ENCODE assay signal across 8 cellular contexts in the genomic region with DNA sequence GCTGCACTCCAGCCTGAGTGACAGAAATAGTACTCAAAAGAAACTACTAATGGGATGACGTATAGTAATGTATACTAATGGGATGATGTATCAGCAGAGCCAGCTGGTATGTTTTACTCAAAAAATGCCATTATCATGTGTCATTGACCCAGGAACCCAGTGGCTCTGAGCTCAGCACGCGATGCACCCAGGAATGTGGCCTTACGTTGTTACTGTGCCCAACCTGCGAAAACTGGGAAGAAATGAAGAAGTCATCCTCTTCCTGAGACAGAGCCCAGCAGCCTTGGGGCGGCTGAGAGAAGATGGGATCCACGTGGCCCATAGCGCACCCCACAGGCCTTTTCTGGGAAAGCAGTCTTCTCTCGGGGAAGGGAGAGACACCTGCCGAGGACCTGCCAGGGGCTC. TPM values are rescaled to one million over a fixed set of nuclear protein-coding genes. Genes with fewer than 3 reads are reported as not detected.
A peak's percentile ranks its signal among the peaks of the same experiment; 100 is the strongest.
DNase-seq lines count a peak whose midpoint lies in the region; ATAC-seq, FAIRE-seq and TF ChIP-seq lines count a peak whose summit lies in the region.

No MANE protein-coding gene starts in this region.

- H3K27me3 ChIP-seq in IMR-90 (ENCODE audit: control insufficient read depth, insufficient read depth, low read length) (no peaks in the 10 kb centered on the region), mesenchymal stem cell (ENCODE audit: control insufficient read depth in 1 of 2, insufficient read depth in 1 of 2, low read length in 2 of 2) (no peaks in the 10 kb centered on the region), spleen (replicated peaks in 1 of 7) (no peaks in the 10 kb centered on the region)

- H3K36me3 ChIP-seq in IMR-90 (ENCODE audit: control insufficient read depth, insufficient read depth, low read length), result peaks cover 54% of the 10 kb centered on the region
- H3K36me3 ChIP-seq in mesenchymal stem cell (ENCODE audit: control insufficient read depth in 1 of 2, insufficient read depth in 2 of 2, low read depth in 1 of 2, low read length in 2 of 2), result peaks cover 60 to 72% of the 10 kb centered on the region in 2 experiments
- H3K36me3 ChIP-seq in spleen, result peaks cover 0 to 95% (median 74%) of the 10 kb centered on the region in 6 donors

- peak overlapping the region; percentile 96 for H3K56ac ChIP-seq in IMR-90 (ENCODE audit: extremely low read depth, insufficient read depth, low read length)

- TF ChIP-seq RAD21 in IMR-90 (IDR thresholded peaks at IDR 0.05; ENCODE audit: low read length), result peak; percentile 70

- in situ Hi-C loops in IMR-90 (cut with MboI; ENCODE audit: low sequenced_read_pairs), result no loop called here

- peak overlapping the region; percentile 99 for H2AK5ac ChIP-seq in IMR-90 (ENCODE audit: low read depth, low read length)
- H2AK5ac ChIP-seq in mesenchymal stem cell (ENCODE audit: low read length, severe bottlenecking), result peak overlapping the region; percentile 95

- H3K4ac ChIP-seq in IMR-90 (ENCODE audit: low read depth, low read length), result peak overlapping the region; percentile 98
- peak overlapping the region; percentile 54 to 89 for H3K4ac ChIP-seq in mesenchymal stem cell (ENCODE audit: low read depth in 1 of 2, low read length in 2 of 2)

- FAIRE-seq in D721Med (lab: Jason Lieb, UNC), result no peak

- peak overlapping the region; percentile 75 for H3K18ac ChIP-seq in IMR-90 (ENCODE audit: low read depth, low read length)
- H3K18ac ChIP-seq in mesenchymal stem cell (ENCODE audit: low read depth in 1 of 2, low read length in 2 of 2), result peak overlapping the region; percentile 79 to 84

- peak overlapping the region; percentile 95 for H2AK9ac ChIP-seq in IMR-90 (replicated peaks; ENCODE audit: low read depth, low read length, poor library complexity)

- H2BK15ac ChIP-seq in IMR-90 (ENCODE audit: low read depth, low read length) (peak overlapping the region; percentile 68; the same call in 2 of the 3 replicates), mesenchymal stem cell (ENCODE audit: low read depth, poor library complexity, severe bottlenecking) (peak overlapping the region; percentile 36)

- H3K9me3 ChIP-seq in IMR-90 (ENCODE audit: control insufficient read depth, insufficient read depth, low read length), result no peaks in the 10 kb centered on the region
- H3K9me3 ChIP-seq in mesenchymal stem cell (ENCODE audit: control insufficient read depth, low read length), result no peaks in the 10 kb centered on the region
- no peaks in the 10 kb centered on the region for H3K9me3 ChIP-seq in spleen

- BruUV-seq in IMR-90 (replicated peaks; lab: Mats Ljungman, UMichigan), result no TSS peak

- DNase-seq in D721Med (ENCODE audit: insufficient read length, low spot score) (no peak), IMR-90 (peak; percentile 100), amniotic stem cell (lab: John Stamatoyannopoulos, UW) (peak; percentile 95), mesenchymal stem cell (peak; percentile 100), NOMO-1 treated with DMSO at 0.1 percent for 48 hours (lab: John Stamatoyannopoulos, UW; ENCODE audit: unreplicated experiment) (no peak), NCI-H526 (lab: John Stamatoyannopoulos, UW) (no peak), putamen (ENCODE audit: low spot score) (no peak), spleen (no peak)

- peak; percentile 9 for TF ChIP-seq CTCF in D721Med (IDR thresholded peaks at IDR 0.05; ENCODE audit: insufficient read depth, missing control alignments)
- peak; percentile 72 for TF ChIP-seq CTCF in IMR-90 (conservative IDR thresholded peaks at IDR 0.05; ENCODE audit: low read depth, low read length)
- TF ChIP-seq CTCF in spleen (IDR thresholded peaks at IDR 0.05 in 8 of 11, conservative IDR thresholded peaks at IDR 0.05 in 3 of 11), result no peak

- H4K8ac ChIP-seq in IMR-90 (ENCODE audit: low read depth in 2 of 2, low read length in 2 of 2) (peak overlapping the region; percentile 66 to 92), mesenchymal stem cell (ENCODE audit: low read length) (peak overlapping the region; percentile 90)

- peaks cover 5% of the 10 kb centered on the region; the same call in 1 of the 2 replicates for H4K20me1 ChIP-seq in IMR-90 (ENCODE audit: insufficient read depth, low read length)

- dilution Hi-C loops in IMR-90 (cut with HindIII; ENCODE audit: low sequenced_read_pairs, unreplicated experiment), result no loop called here

- POLR2A ChIA-PET in IMR-90 (lab: Charles Lee; ENCODE audit: unreplicated experiment), result interaction anchor here (0.9 kb wide), 1 partner anchor 8 kb away, joined by 5 read pairs; a partner anchor contains a TSS

- peaks cover 26% of the 10 kb centered on the region for H3K9me1 ChIP-seq in IMR-90 (ENCODE audit: insufficient read depth, low read length)

- H3K9ac ChIP-seq in IMR-90 (ENCODE audit: low read depth, low read length), result peak overlapping the region; percentile 64
- H3K9ac ChIP-seq in mesenchymal stem cell (ENCODE audit: low read length), result peak overlapping the region; percentile 45

- CTCF ChIA-PET in IMR-90 (lab: Yijun Ruan, JAX), result interaction anchor here (0.9 to 1.4 kb wide), 3 partner anchors 15 to 143 kb away, joined by 3 to 6 read pairs (median 4); no protein-coding TSS in a partner anchor

- peak overlapping the region; percentile 72 to 95 for H2BK12ac ChIP-seq in mesenchymal stem cell (ENCODE audit: low read length in 2 of 2)

- peak overlapping the region; percentile 94 for H3K23ac ChIP-seq in IMR-90 (ENCODE audit: low read depth, low read length)
- no peak overlapping the region for H3K23ac ChIP-seq in mesenchymal stem cell (ENCODE audit: low read length in 2 of 2)

- H3K14ac ChIP-seq in IMR-90 (replicated peaks; ENCODE audit: low read depth, low read length) (peak overlapping the region; percentile 97), mesenchymal stem cell (ENCODE audit: low read length in 2 of 2) (no peak overlapping the region)

- H2BK20ac ChIP-seq in IMR-90 (ENCODE audit: low read depth, low read length), result peak overlapping the region; percentile 93

- ATAC-seq in IMR-90 (ENCODE audit: low read depth), result peak; percentile 85

- no peak; the same call in 1 of the 2 replicates for TF ChIP-seq POLR2A in IMR-90 (IDR thresholded peaks at IDR 0.05; ENCODE audit: low read depth, low read length)
- no peak for TF ChIP-seq POLR2A in spleen (IDR thresholded peaks at IDR 0.05)

- intact Hi-C loops in IMR-90 (cut with micrococcal nuclease), result loop anchor here (1.0 kb wide), 1 partner anchor 8 kb away; a partner anchor contains a TSS
- intact Hi-C loops in spleen (cut with DNase I; ENCODE audit: low total_unique reads), result no loop called here

- H3K4me3 ChIP-seq in IMR-90 (ENCODE audit: insufficient read depth, low read depth, low read length), result no peak overlapping the region
- no peak overlapping the region for H3K4me3 ChIP-seq in mesenchymal stem cell (ENCODE audit: insufficient read depth in 1 of 2, low read depth in 1 of 2, low read length in 2 of 2)
- H3K4me3 ChIP-seq in spleen, result no peak overlapping the region

- peak overlapping the region; percentile 97 for H2BK120ac ChIP-seq in IMR-90 (ENCODE audit: low read depth, low read length)
- no peak overlapping the region for H2BK120ac ChIP-seq in mesenchymal stem cell (ENCODE audit: low read depth, low read length)

- H4K5ac ChIP-seq in IMR-90 (ENCODE audit: low read depth, low read length), result peak overlapping the region; percentile 82

- H3K4me1 ChIP-seq in IMR-90 (ENCODE audit: control insufficient read depth, insufficient read depth, low read length), result peaks cover 33% of the 10 kb centered on the region
- peaks cover 38% of the 10 kb centered on the region for H3K4me1 ChIP-seq in mesenchymal stem cell (ENCODE audit: control insufficient read depth, insufficient read depth, low read depth, low read length)
- H3K4me1 ChIP-seq in spleen, result peaks cover 0 to 78% (median 37%) of the 10 kb centered on the region in 6 donors

- H4K91ac ChIP-seq in IMR-90 (ENCODE audit: insufficient read depth, low read depth, low read length), result peak overlapping the region; percentile 99
- H4K91ac ChIP-seq in mesenchymal stem cell (ENCODE audit: low read length), result peak overlapping the region; percentile 98

- 0% methylated on average over 1 of the region's 10 CpGs; no CpG with 5 or more reads in 1 of the 2 experiments for WGBS in IMR-90 (ENCODE audit: extremely low coverage in 2 of 2, insufficient read length in 1 of 2), 2 experiments
- WGBS in mesenchymal stem cell, result 4% methylated on average over 10 of the region's 10 CpGs
- WGBS in spleen, 5 donors, result 83 to 91% (median 85%) methylated on average over 10 of the region's 10 CpGs

- H3K79me1 ChIP-seq in IMR-90 (ENCODE audit: low read depth in 1 of 2, low read length in 2 of 2) (peaks cover 24 to 57% of the 10 kb centered on the region in 2 experiments), mesenchymal stem cell (replicated peaks; ENCODE audit: low read length, poor library complexity, severe bottlenecking) (peaks cover 19% of the 10 kb centered on the region)

- H3K4me2 ChIP-seq in IMR-90 (ENCODE audit: low read depth, low read length) (peak overlapping the region; percentile 49), mesenchymal stem cell (ENCODE audit: low read length, poor library complexity, severe bottlenecking) (peak overlapping the region; percentile 45)

- H2BK5ac ChIP-seq in IMR-90 (ENCODE audit: low read depth, low read length, poor library complexity, severe bottlenecking), result peak overlapping the region; percentile 100
- H2BK5ac ChIP-seq in mesenchymal stem cell (ENCODE audit: low read depth, low read length, poor library complexity, severe bottlenecking), result peak overlapping the region; percentile 96

- peak overlapping the region; percentile 4 for H2AFZ ChIP-seq in IMR-90 (replicated peaks; ENCODE audit: low read length, poor library complexity)
- H2AFZ ChIP-seq in mesenchymal stem cell (ENCODE audit: low read depth, low read length), result no peak overlapping the region

- H3K27ac ChIP-seq in IMR-90 (ENCODE audit: insufficient read depth, low read length), result peak overlapping the region; percentile 96
- peak overlapping the region; percentile 100 for H3K27ac ChIP-seq in mesenchymal stem cell (ENCODE audit: low read length, poor library complexity, severe bottlenecking)
- no peak overlapping the region for H3K27ac ChIP-seq in spleen

RNA-seq across cellular contexts. Expression of a gene that starts 8.8 kb away (rescaled TPM):
- total RNA-seq in IMR-90 (2012; rRNA removed), result 20.3 and 20.6 TPM in 2 replicates
- polyA plus RNA-seq in IMR-90 (2012; rRNA removed), result 62.3 and 67.5 TPM in 2 replicates
- 55.5 and 69.4 TPM in 2 replicates for polyA plus RNA-seq in IMR-90 (2012; cell fraction: cytosol; rRNA removed)
- 93.5 and 102 TPM in 2 replicates for polyA plus RNA-seq in IMR-90 (2012; cell fraction: nucleus; rRNA removed; ENCODE audit: low replicate concordance)
- 41.4 TPM for polyA plus RNA-seq in mesenchymal stem cell (2013, experiment 1 of 2)
- 42.8 TPM for polyA plus RNA-seq in mesenchymal stem cell (2013, experiment 2 of 2)
- 10 to 100 TPM; 39.1 to 69.7 (median 56.5) TPM for total RNA-seq in spleen
- 10 to 100 TPM; 39.2 to 66.9 (median 54.0) TPM for polyA plus RNA-seq in spleen

RNA-seq across cellular contexts. Expression of a gene that starts 15.4 kb away (rescaled TPM):
- 0.18 and 0.28 TPM in 2 replicates for total RNA-seq in IMR-90 (2012; rRNA removed)
- 3.7 and 4.4 TPM in 2 replicates for polyA plus RNA-seq in IMR-90 (2012; rRNA removed)
- 1.7 and 3.1 TPM in 2 replicates for polyA plus RNA-seq in IMR-90 (2012; cell fraction: cytosol; rRNA removed)
- 45.3 and 115 TPM in 2 replicates for polyA plus RNA-seq in IMR-90 (2012; cell fraction: nucleus; rRNA removed; ENCODE audit: low replicate concordance)
- polyA plus RNA-seq in mesenchymal stem cell (2013, experiment 1 of 2), result 1.1 TPM
- polyA plus RNA-seq in mesenchymal stem cell (2013, experiment 2 of 2), result 1.9 TPM
- 10 to 100 TPM in 1 of 7 donors, 1 to 10 TPM in 6; 2.5 to 10.5 (median 3.4) TPM for total RNA-seq in spleen
- polyA plus RNA-seq in spleen, result 10 to 100 TPM in 2 of 3 donors, 1 to 10 TPM in 1; 3.7 to 16.9 (median 11.9) TPM

RNA-seq across cellular contexts. Expression of a gene that starts 18.3 kb away (rescaled TPM):
- total RNA-seq in IMR-90 (2012; rRNA removed), result 0.36 TPM in 1 of 2 replicates, not detected in the other
- 1.1 and 2.6 TPM in 2 replicates for polyA plus RNA-seq in IMR-90 (2012; rRNA removed)
- polyA plus RNA-seq in IMR-90 (2012; cell fraction: cytosol; rRNA removed), result 0.65 and 0.84 TPM in 2 replicates
- 8.4 and 27.4 TPM in 2 replicates for polyA plus RNA-seq in IMR-90 (2012; cell fraction: nucleus; rRNA removed; ENCODE audit: low replicate concordance)
- 1.2 TPM for polyA plus RNA-seq in mesenchymal stem cell (2013, experiment 1 of 2)
- polyA plus RNA-seq in mesenchymal stem cell (2013, experiment 2 of 2), result 0.89 TPM
- total RNA-seq in spleen, result 1 to 10 TPM in 3 of 7 donors, under 1 TPM in 1, not detected in 3; 0.87 to 3.6 (median 1.8) TPM
- 1 to 10 TPM; 1.3 to 5.5 (median 1.4) TPM for polyA plus RNA-seq in spleen

RNA-seq across cellular contexts. Expression of a gene that starts 32.8 kb away (rescaled TPM):
- total RNA-seq in IMR-90 (2012; rRNA removed), result 12.2 and 18.3 TPM in 2 replicates
- 23.0 and 29.2 TPM in 2 replicates for polyA plus RNA-seq in IMR-90 (2012; rRNA removed)
- 24.3 and 37.0 TPM in 2 replicates for polyA plus RNA-seq in IMR-90 (2012; cell fraction: cytosol; rRNA removed)
- polyA plus RNA-seq in IMR-90 (2012; cell fraction: nucleus; rRNA removed; ENCODE audit: low replicate concordance), result 10.2 and 16.5 TPM in 2 replicates
- polyA plus RNA-seq in mesenchymal stem cell (2013, experiment 1 of 2), result 24.3 TPM
- polyA plus RNA-seq in mesenchymal stem cell (2013, experiment 2 of 2), result 24.2 TPM
- 10 to 100 TPM; 13.2 to 25.1 (median 19.3) TPM for total RNA-seq in spleen
- 10 to 100 TPM in 2 of 3 donors, 1 to 10 TPM in 1; 7.9 to 16.6 (median 12.1) TPM for polyA plus RNA-seq in spleen

RNA-seq across cellular contexts. Expression of a gene that starts 33.1 kb away (rescaled TPM):
- total RNA-seq in IMR-90 (2012; rRNA removed), result 57.0 and 69.4 TPM in 2 replicates
- 250 and 252 TPM in 2 replicates for polyA plus RNA-seq in IMR-90 (2012; rRNA removed)
- 292 and 384 TPM in 2 replicates for polyA plus RNA-seq in IMR-90 (2012; cell fraction: cytosol; rRNA removed)
- 224 and 287 TPM in 2 replicates for polyA plus RNA-seq in IMR-90 (2012; cell fraction: nucleus; rRNA removed; ENCODE audit: low replicate concordance)
- 239 TPM for polyA plus RNA-seq in mesenchymal stem cell (2013, experiment 1 of 2)
- polyA plus RNA-seq in mesenchymal stem cell (2013, experiment 2 of 2), result 241 TPM
- 100 to 1,000 TPM in 4 of 7 donors, 10 to 100 TPM in 3; 87.2 to 145 (median 114) TPM for total RNA-seq in spleen
- 10 to 100 TPM; 39.1 to 84.2 (median 49.4) TPM for polyA plus RNA-seq in spleen

Comparison
In these comparisons a context has a peak if more than half of its experiments do, and no peak if none do; other contexts are left out.
1. DNase-seq: peak in IMR-90 (single experiment), amniotic stem cell (single experiment) and mesenchymal stem cell (single experiment); none in D721Med (single experiment), NOMO-1 treated with DMSO at 0.1 percent for 48 hours (single experiment), NCI-H526 (0 of 2), putamen (single experiment) and spleen (single experiment).
2. CTCF ChIP-seq: peak in D721Med (single experiment) and IMR-90 (single experiment); none in spleen (0 of 11).
3. H3K27ac ChIP-seq: peak in IMR-90 (single experiment) and mesenchymal stem cell (single experiment); none in spleen (0 of 8).